In the genomic region with DNA sequence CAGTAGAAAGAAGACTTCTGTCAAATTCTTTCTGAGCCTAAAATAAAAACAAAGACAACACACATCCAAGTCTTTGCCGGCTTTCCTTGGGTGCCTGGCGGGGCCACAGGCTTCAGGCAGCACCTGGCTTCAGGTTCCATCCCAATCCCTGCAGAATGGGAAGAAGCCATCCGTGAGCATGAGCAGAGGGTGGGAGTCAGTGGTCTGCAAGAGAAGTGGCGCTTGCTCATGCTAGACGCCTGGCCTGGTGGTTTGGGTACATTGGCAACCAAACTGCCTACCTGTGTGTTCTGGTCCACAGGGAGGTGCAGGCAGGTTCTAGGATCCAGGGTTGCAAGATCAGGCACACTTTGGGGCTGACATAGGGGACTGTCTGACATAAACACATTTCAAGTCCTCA, we compare ENCODE assay signal across 21 cellular contexts. TPM values are rescaled to one million over a fixed set of nuclear protein-coding genes. Genes with fewer than 3 reads are reported as not detected.
DNase-seq lines count a peak whose midpoint lies in the region; ATAC-seq and TF ChIP-seq lines count a peak whose summit lies in the region.
"Had no signal": no experiment of that assay in that cellular context is flagged by ENCODE, and none has a peak within 500 bp of the region (broad histone marks: within the 10 kb centered on the region; RNA-seq: fewer than 3 reads in every experiment).

No MANE protein-coding gene starts in this region.

- H3K9ac ChIP-seq in SU-DHL-6 (ENCODE audit: low read length) = no peak overlapping the region
- H3K9ac ChIP-seq: GM23248 had no signal

- no peak for DNase-seq in activated naive CD8-positive, alpha-beta T cell treated with anti-CD3 and anti-CD28 coated beads, Interleukin-2, amount 50 U/mL, for 24 hours
- no peak for DNase-seq in nephron progenitor cell
- no peak for DNase-seq in uterus
- DNase-seq: AML-193; CD8-positive, alpha-beta T cell; DMS 273 treated with DMSO at 0.1 percent for 48 hours; DMS53; DND-41; EL; GM23248; H7; KG1 had no signal

- H3K27me3 ChIP-seq in SU-DHL-6 (ENCODE audit: low read length) = no peaks in the 10 kb centered on the region
- H3K27me3 ChIP-seq in uterus = no peaks in the 10 kb centered on the region

- intact Hi-C loops in uterus (cut with DNase I; ENCODE audit: low total_unique reads) = no loop called here

- H3K27me3 Mint-ChIP-seq in activated naive CD8-positive, alpha-beta T cell = no peaks in the 10 kb centered on the region
- no peaks in the 10 kb centered on the region for H3K27me3 Mint-ChIP-seq in activated naive CD8-positive, alpha-beta T cell treated with anti-CD3 and anti-CD28 coated beads, Interleukin-2, amount 50 U/mL, for 24 hours
- H3K27me3 Mint-ChIP-seq in nephron progenitor cell (ENCODE audit: low read depth, poor library complexity) = peaks cover 3% of the 10 kb centered on the region

- TF ChIP-seq CTCF in SU-DHL-6 (IDR thresholded peaks at IDR 0.05; ENCODE audit: insufficient read depth, low read length, poor library complexity, severe bottlenecking) (no peak), nephron progenitor cell (IDR thresholded peaks at IDR 0.05) (no peak), uterus (IDR thresholded peaks at IDR 0.05) (no peak)

- no peaks in the 10 kb centered on the region for H3K79me2 ChIP-seq in SU-DHL-6 (ENCODE audit: insufficient read depth, low read length)

- no peaks in the 10 kb centered on the region for H3F3A ChIP-seq in SU-DHL-6 (ENCODE audit: insufficient read depth)

- H3K4me3 Mint-ChIP-seq in activated naive CD8-positive, alpha-beta T cell = no peak overlapping the region
- H3K4me3 Mint-ChIP-seq in activated naive CD8-positive, alpha-beta T cell treated with anti-CD3 and anti-CD28 coated beads, Interleukin-2, amount 50 U/mL, for 24 hours = no peak overlapping the region
- no peak overlapping the region for H3K4me3 Mint-ChIP-seq in nephron progenitor cell
- H3K4me3 Mint-ChIP-seq: CD8-positive, alpha-beta T cell had no signal

- no peaks in the 10 kb centered on the region for H4K20me1 ChIP-seq in SU-DHL-6 (ENCODE audit: low read depth, low read length)

- no peak overlapping the region for H3K4me2 ChIP-seq in SU-DHL-6 (ENCODE audit: low read depth, low read length, poor library complexity, severe bottlenecking)
- H3K4me2 ChIP-seq: A549 had no signal

- H3K9me2 ChIP-seq in SU-DHL-6 (replicated peaks; ENCODE audit: insufficient read depth, low read length) = no peaks in the 10 kb centered on the region

- H3K4me3 ChIP-seq in SU-DHL-6 (ENCODE audit: insufficient read depth, low read length, poor library complexity, severe bottlenecking) (no peak overlapping the region), uterus (no peak overlapping the region)
- H3K4me3 ChIP-seq: A549, GM12878, GM23248 had no signal

- H3K36me3 ChIP-seq in SU-DHL-6 (ENCODE audit: low read length) (no peaks in the 10 kb centered on the region), uterus (no peaks in the 10 kb centered on the region)

- no peaks in the 10 kb centered on the region for H3K36me3 Mint-ChIP-seq in activated naive CD8-positive, alpha-beta T cell
- H3K36me3 Mint-ChIP-seq in activated naive CD8-positive, alpha-beta T cell treated with anti-CD3 and anti-CD28 coated beads, Interleukin-2, amount 50 U/mL, for 24 hours (ENCODE audit: low read depth) = no peaks in the 10 kb centered on the region
- peaks cover 59% of the 10 kb centered on the region for H3K36me3 Mint-ChIP-seq in nephron progenitor cell (ENCODE audit: low read depth)
- H3K36me3 Mint-ChIP-seq: CD8-positive, alpha-beta T cell had no signal

- H3K9me3 Mint-ChIP-seq in activated naive CD8-positive, alpha-beta T cell (ENCODE audit: low read depth) = no peaks in the 10 kb centered on the region
- no peaks in the 10 kb centered on the region for H3K9me3 Mint-ChIP-seq in activated naive CD8-positive, alpha-beta T cell treated with anti-CD3 and anti-CD28 coated beads, Interleukin-2, amount 50 U/mL, for 24 hours
- H3K9me3 Mint-ChIP-seq in nephron progenitor cell = no peaks in the 10 kb centered on the region
- H3K9me3 Mint-ChIP-seq: CD8-positive, alpha-beta T cell had no signal

- H3K9me3 ChIP-seq in SU-DHL-6 (ENCODE audit: insufficient read depth, low read length) (no peaks in the 10 kb centered on the region), uterus (no peaks in the 10 kb centered on the region)
- H3K9me3 ChIP-seq: A549 had no signal

- peak overlapping the region; percentile 59 for H3K27ac ChIP-seq in SU-DHL-6 (ENCODE audit: low read depth, low read length)
- H3K27ac ChIP-seq in uterus = no peak overlapping the region
- H3K27ac ChIP-seq: 22Rv1, A549, GM23248 had no signal

- no peaks in the 10 kb centered on the region for H3K4me1 ChIP-seq in uterus
- H3K4me1 ChIP-seq: A549 had no signal

- H3K27ac Mint-ChIP-seq in activated naive CD8-positive, alpha-beta T cell = peak overlapping the region; percentile 16
- H3K27ac Mint-ChIP-seq in activated naive CD8-positive, alpha-beta T cell treated with anti-CD3 and anti-CD28 coated beads, Interleukin-2, amount 50 U/mL, for 24 hours = no peak overlapping the region
- peak overlapping the region; percentile 69 for H3K27ac Mint-ChIP-seq in nephron progenitor cell
- H3K27ac Mint-ChIP-seq: CD8-positive, alpha-beta T cell had no signal

- no peak overlapping the region for H2AFZ ChIP-seq in SU-DHL-6 (ENCODE audit: low read depth, low read length, severe bottlenecking)
- H2AFZ ChIP-seq: GM23248 had no signal

- ATAC-seq in activated naive CD8-positive, alpha-beta T cell treated with anti-CD3 and anti-CD28 coated beads, Interleukin-2, amount 50 U/mL, for 24 hours = no peak
- ATAC-seq in GM19328 (IDR thresholded peaks at IDR 0.05; ENCODE audit: unreplicated experiment) (no peak), GM21723 (IDR thresholded peaks at IDR 0.05; ENCODE audit: unreplicated experiment) (no peak)
- ATAC-seq: A549; CD8-positive, alpha-beta T cell; GM12878; HepG2 had no signal

- H3K4me1 Mint-ChIP-seq in activated naive CD8-positive, alpha-beta T cell (ENCODE audit: low read depth) = peaks cover 41% of the 10 kb centered on the region
- H3K4me1 Mint-ChIP-seq in activated naive CD8-positive, alpha-beta T cell treated with anti-CD3 and anti-CD28 coated beads, Interleukin-2, amount 50 U/mL, for 24 hours = no peaks in the 10 kb centered on the region
- H3K4me1 Mint-ChIP-seq in nephron progenitor cell = peaks cover 31% of the 10 kb centered on the region

- no peak for TF ChIP-seq POLR2A in uterus (IDR thresholded peaks at IDR 0.05)

RNA-seq across cellular contexts. Expression of gene RETREG1, which starts 47.6 kb away (rescaled TPM):
- total RNA-seq in uterus = 10 to 100 TPM in 1 of 4 donors, 1 to 10 TPM in 2, under 1 TPM in 1; 0.51 to 12.5 (median 4.5) TPM
- total RNA-seq: G401, HepG2 had no signal
